Comparison of ENCODE assay signal across 24 cellular contexts in genomic region chr21:38511198-38511597, GRCh38. TPM values are rescaled to one million over a fixed set of nuclear protein-coding genes. Genes with fewer than 3 reads are reported as not detected.
"Had no signal": no experiment of that assay in that cellular context is flagged by ENCODE, and none has a peak within 500 bp of the region (broad histone marks: within the 10 kb centered on the region; RNA-seq: fewer than 3 reads in every experiment).

No MANE protein-coding gene starts in this region.

- H3K36me3 ChIP-seq: colonic mucosa, esophagus muscularis mucosa, esophagus squamous epithelium, gastrocnemius medialis, gastroesophageal sphincter, heart left ventricle, heart right ventricle had no signal

- H3K27ac ChIP-seq: colonic mucosa, coronary artery, dorsolateral prefrontal cortex, epithelial cell of prostate, esophagus muscularis mucosa, esophagus squamous epithelium, foreskin keratinocyte, gastrocnemius medialis, gastroesophageal sphincter, heart left ventricle, heart right ventricle had no signal

- H3K27me3 ChIP-seq: colonic mucosa, esophagus squamous epithelium, gastrocnemius medialis, heart left ventricle, heart right ventricle had no signal

- DNase-seq: colonic mucosa; cortex of kidney; dermis blood vessel endothelial cell; dorsolateral prefrontal cortex; effector CD4-positive, alpha-beta T cell; effector CD8-positive, alpha-beta T cell; effector memory CD4-positive, alpha-beta T cell; effector memory CD8-positive, alpha-beta T cell; endodermal cell; erythroblast; esophagus squamous epithelium; foreskin fibroblast; foreskin keratinocyte; foreskin melanocyte; gastrocnemius medialis; glutamatergic neuron; head of caudate nucleus; heart left ventricle; heart right ventricle had no signal

- H3K4me3 ChIP-seq: colonic mucosa, coronary artery, dorsolateral prefrontal cortex, esophagus muscularis mucosa, esophagus squamous epithelium, gastrocnemius medialis, gastroesophageal sphincter, heart left ventricle, heart right ventricle had no signal

- H3K9me3 ChIP-seq: colonic mucosa, esophagus muscularis mucosa, esophagus squamous epithelium, gastrocnemius medialis had no signal

RNA-seq across cellular contexts. Expression of gene ERG, which starts 12.9 kb away (rescaled TPM):
- polyA plus RNA-seq: fibroblast of lung had no signal
